In the genomic region with DNA sequence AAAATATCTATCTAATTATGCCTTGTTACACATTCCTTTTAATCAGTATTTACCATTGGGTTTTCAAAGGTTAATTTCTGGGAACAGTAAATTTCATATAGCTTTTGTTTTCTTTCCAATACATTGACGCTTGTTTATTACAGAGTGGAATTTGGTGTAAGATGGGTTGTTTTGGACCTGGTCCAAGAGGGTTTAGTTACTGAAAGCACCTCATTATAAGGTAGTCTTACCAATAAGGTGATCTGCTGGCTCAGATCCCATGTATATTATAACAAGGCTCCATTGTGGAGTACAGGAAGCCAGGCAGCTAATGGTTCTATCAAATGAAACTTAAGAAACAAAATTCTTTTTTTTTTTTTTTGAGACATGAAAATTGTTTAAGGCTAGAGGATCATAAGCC, we compare ENCODE assay signal across 19 cellular contexts.
"Had no signal": no experiment of that assay in that cellular context is flagged by ENCODE, and none has a peak within 500 bp of the region (broad histone marks: within the 10 kb centered on the region; RNA-seq: fewer than 3 reads in every experiment).

No MANE protein-coding gene starts in this region.

- DNase-seq: activated CD4-positive, alpha-beta T cell treated with anti-CD3 and anti-CD28 coated beads, Interleukin-2, amount 10 ng/mL, durations not matched to agents 24 days and 14 days; activated CD4-positive, CD25-positive, alpha-beta regulatory T cell; activated CD8-positive, alpha-beta memory T cell treated with anti-CD3 and anti-CD28 coated beads, Interleukin-2, amount 50 U/mL, for 4 hours; activated CD8-positive, alpha-beta T cell treated with anti-CD3 and anti-CD28 coated beads, Interleukin-2, amount 10 ng/mL, durations not matched to agents 7 days and 5 days; activated effector memory CD4-positive, alpha-beta T cell treated with anti-CD3 and anti-CD28 coated beads, Interleukin-2, amount 50 U/mL, for 16 hours; activated T-cell treated with anti-CD3 and anti-CD28 coated beads, Interleukin-2, amount 50 U/mL, for 48 hours; amniotic stem cell; body of pancreas; cortex of kidney; effector CD4-positive, alpha-beta T cell; esophagus squamous epithelium; hippocampal formation; kidney; left lung; mucosa of descending colon; naive thymus-derived CD4-positive, alpha-beta T cell; uterus had no signal

- ATAC-seq: activated CD8-positive, alpha-beta T cell treated with anti-CD3 and anti-CD28 coated beads, Interleukin-2, amount 10 ng/mL, durations not matched to agents 7 days and 5 days; activated naive CD4-positive, alpha-beta T cell treated with anti-CD3 and anti-CD28 coated beads, Interleukin-2, amount 50 U/mL, for 72 hours; body of pancreas; left lung; mucosa of descending colon; naive thymus-derived CD4-positive, alpha-beta T cell; stimulated activated effector memory CD8-positive, alpha-beta T cell treated with anti-CD3 and anti-CD28 coated beads, Interleukin-12 subunit alpha, Interleukin-12 subunit beta, amount 100 ng/mL, for 72 hours had no signal
